34 cellular contexts compared by ENCODE assay signal in the genomic region with DNA sequence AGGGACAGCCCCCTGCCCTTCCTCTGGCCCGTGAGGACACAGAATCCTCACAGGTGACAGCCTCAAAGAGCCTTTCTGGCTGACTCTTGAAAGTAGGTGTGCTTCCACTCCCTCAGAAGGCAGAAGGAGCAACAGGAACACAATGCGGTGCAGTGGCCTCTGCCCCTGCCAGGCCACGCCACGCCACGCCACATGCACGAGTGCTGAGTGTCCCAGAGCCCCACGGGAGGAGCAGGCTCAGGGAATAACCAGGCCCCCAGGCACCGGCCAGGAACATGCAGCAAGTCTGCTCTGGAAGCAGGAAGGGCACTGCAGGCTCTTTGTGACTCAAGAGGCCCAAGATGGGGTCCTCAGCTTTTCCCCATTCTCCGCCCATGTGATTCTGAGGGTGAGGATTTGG. TPM values are rescaled to one million over a fixed set of nuclear protein-coding genes. Genes with fewer than 3 reads are reported as not detected.
"Had no signal": no experiment of that assay in that cellular context is flagged by ENCODE, and none has a peak within 500 bp of the region (broad histone marks: within the 10 kb centered on the region; RNA-seq: fewer than 3 reads in every experiment).

No MANE protein-coding gene starts in this region.

- H3K36me3 ChIP-seq: cardiac muscle cell had no signal

- H3K27me3 ChIP-seq: ascending aorta, cardiac muscle cell had no signal

- DNase-seq: activated CD4-positive, alpha-beta memory T cell treated with anti-CD3 and anti-CD28 coated beads, Interleukin-2, amount 10 ng/mL, durations not matched to agents 7 days and 5 days; activated CD4-positive, alpha-beta T cell treated with anti-CD3 and anti-CD28 coated beads for 1 hour; activated CD4-positive, alpha-beta T cell treated with anti-CD3 and anti-CD28 coated beads for 36 hours; activated CD4-positive, alpha-beta T cell treated with anti-CD3 and anti-CD28 coated beads for 48 hours; activated CD4-positive, alpha-beta T cell treated with anti-CD3 and anti-CD28 coated beads, Interleukin-2, amount 10 ng/mL, durations not matched to agents 7 days and 5 days; activated CD4-positive, alpha-beta T cell treated with anti-CD3 and anti-CD28 coated beads, Interleukin-2, amount 50 U/mL, for 48 hours; activated CD4-positive, CD25-positive, alpha-beta regulatory T cell; activated CD8-positive, alpha-beta memory T cell treated with anti-CD3 and anti-CD28 coated beads for 24 hours; activated CD8-positive, alpha-beta memory T cell treated with anti-CD3 and anti-CD28 coated beads, Interleukin-2, amount 10 ng/mL, durations not matched to agents 7 days and 5 days; activated CD8-positive, alpha-beta memory T cell treated with anti-CD3 and anti-CD28 coated beads, Interleukin-2, amount 50 U/mL, for 48 hours; activated CD8-positive, alpha-beta T cell treated with anti-CD3 and anti-CD28 coated beads, Interleukin-2, amount 10 ng/mL, durations not matched to agents 7 days and 5 days; activated effector memory CD4-positive, alpha-beta T cell treated with Interleukin-2 at 50 U/mL for 16 hours; activated gamma-delta T cell; activated naive CD4-positive, alpha-beta T cell treated with anti-CD3 and anti-CD28 coated beads, Interleukin-2, amount 10 ng/mL, durations not matched to agents 7 days and 5 days; activated naive CD4-positive, alpha-beta T cell treated with Interleukin-2 at 50 U/mL for 16 hours; activated naive CD8-positive, alpha-beta T cell treated with anti-CD3 and anti-CD28 coated beads, Interleukin-2, amount 10 ng/mL, durations not matched to agents 7 days and 5 days; activated naive CD8-positive, alpha-beta T cell treated with anti-CD3 and anti-CD28 coated beads, Interleukin-2, amount 50 U/mL, for 24 hours; activated T-cell treated with anti-CD3 and anti-CD28 coated beads, Interleukin-2, amount 50 U/mL, for 24 hours; activated T-cell treated with anti-CD3 and anti-CD28 coated beads, Interleukin-2, amount 50 U/mL, for 48 hours; amygdala; anterior cingulate cortex; caudate nucleus; cerebellar nuclear complex; T-helper 1 cell; T-helper 2 cell; T-helper 9 cell; WERI-Rb-1 had no signal

- ATAC-seq: activated CD4-positive, alpha-beta T cell treated with anti-CD3 and anti-CD28 coated beads for 36 hours; activated CD4-positive, CD25-positive, alpha-beta regulatory T cell treated with anti-CD3 and anti-CD28 coated beads, Interleukin-2, amount 50 U/mL, for 24 hours; activated CD8-positive, alpha-beta memory T cell treated with anti-CD3 and anti-CD28 coated beads, Interleukin-2, amount 10 ng/mL, durations not matched to agents 7 days and 5 days; activated CD8-positive, alpha-beta T cell treated with anti-CD3 and anti-CD28 coated beads, Interleukin-2, amount 10 ng/mL, durations not matched to agents 7 days and 5 days; activated naive CD8-positive, alpha-beta T cell treated with anti-CD3 and anti-CD28 coated beads, Interleukin-2, amount 50 U/mL, for 24 hours; WTC11 had no signal

- H3K4me3 ChIP-seq: ascending aorta, cardiac muscle cell had no signal

RNA-seq across cellular contexts. Expression of a gene that starts 33.9 kb away (rescaled TPM):
- total RNA-seq: activated CD4-positive, alpha-beta memory T cell treated with anti-CD3 and anti-CD28 coated beads, Interleukin-2, amount 10 ng/mL, durations not matched to agents 7 days and 5 days; activated CD4-positive, alpha-beta T cell treated with anti-CD3 and anti-CD28 coated beads for 36 hours; activated CD4-positive, alpha-beta T cell treated with anti-CD3 and anti-CD28 coated beads, Interleukin-2, amount 10 ng/mL, durations not matched to agents 7 days and 5 days; activated CD8-positive, alpha-beta memory T cell treated with anti-CD3 and anti-CD28 coated beads, Interleukin-2, amount 10 ng/mL, durations not matched to agents 7 days and 5 days; activated CD8-positive, alpha-beta T cell treated with anti-CD3 and anti-CD28 coated beads, Interleukin-2, amount 10 ng/mL, durations not matched to agents 7 days and 5 days; activated naive CD8-positive, alpha-beta T cell treated with anti-CD3 and anti-CD28 coated beads, Interleukin-2, amount 10 ng/mL, durations not matched to agents 7 days and 5 days; activated T-helper 2 cell treated with anti-CD3 and anti-CD28 coated beads, Interferon-gamma antibody, Interleukin-2, Interleukin-4, amounts not matched to agents 10 μg/mL and 5 μg/mL and 100 μg/mL, durations not matched to agents 14 hours and 24 hours and 36 hours; ascending aorta; bronchial epithelial cell had no signal

RNA-seq across cellular contexts. Expression of a gene that starts 35.3 kb away (rescaled TPM):
- total RNA-seq: activated CD4-positive, alpha-beta memory T cell treated with anti-CD3 and anti-CD28 coated beads, Interleukin-2, amount 10 ng/mL, durations not matched to agents 7 days and 5 days; activated CD4-positive, alpha-beta T cell treated with anti-CD3 and anti-CD28 coated beads for 36 hours; activated CD4-positive, alpha-beta T cell treated with anti-CD3 and anti-CD28 coated beads, Interleukin-2, amount 10 ng/mL, durations not matched to agents 7 days and 5 days; activated CD8-positive, alpha-beta memory T cell treated with anti-CD3 and anti-CD28 coated beads, Interleukin-2, amount 10 ng/mL, durations not matched to agents 7 days and 5 days; activated CD8-positive, alpha-beta T cell treated with anti-CD3 and anti-CD28 coated beads, Interleukin-2, amount 10 ng/mL, durations not matched to agents 7 days and 5 days; activated naive CD8-positive, alpha-beta T cell treated with anti-CD3 and anti-CD28 coated beads, Interleukin-2, amount 10 ng/mL, durations not matched to agents 7 days and 5 days; activated T-helper 2 cell treated with anti-CD3 and anti-CD28 coated beads, Interferon-gamma antibody, Interleukin-2, Interleukin-4, amounts not matched to agents 10 μg/mL and 5 μg/mL and 100 μg/mL, durations not matched to agents 14 hours and 24 hours and 36 hours; ascending aorta; bronchial epithelial cell; cardiac muscle cell; chondrocyte; WTC11 had no signal
